ENCODE assay signal across 8 cellular contexts in the genomic region with DNA sequence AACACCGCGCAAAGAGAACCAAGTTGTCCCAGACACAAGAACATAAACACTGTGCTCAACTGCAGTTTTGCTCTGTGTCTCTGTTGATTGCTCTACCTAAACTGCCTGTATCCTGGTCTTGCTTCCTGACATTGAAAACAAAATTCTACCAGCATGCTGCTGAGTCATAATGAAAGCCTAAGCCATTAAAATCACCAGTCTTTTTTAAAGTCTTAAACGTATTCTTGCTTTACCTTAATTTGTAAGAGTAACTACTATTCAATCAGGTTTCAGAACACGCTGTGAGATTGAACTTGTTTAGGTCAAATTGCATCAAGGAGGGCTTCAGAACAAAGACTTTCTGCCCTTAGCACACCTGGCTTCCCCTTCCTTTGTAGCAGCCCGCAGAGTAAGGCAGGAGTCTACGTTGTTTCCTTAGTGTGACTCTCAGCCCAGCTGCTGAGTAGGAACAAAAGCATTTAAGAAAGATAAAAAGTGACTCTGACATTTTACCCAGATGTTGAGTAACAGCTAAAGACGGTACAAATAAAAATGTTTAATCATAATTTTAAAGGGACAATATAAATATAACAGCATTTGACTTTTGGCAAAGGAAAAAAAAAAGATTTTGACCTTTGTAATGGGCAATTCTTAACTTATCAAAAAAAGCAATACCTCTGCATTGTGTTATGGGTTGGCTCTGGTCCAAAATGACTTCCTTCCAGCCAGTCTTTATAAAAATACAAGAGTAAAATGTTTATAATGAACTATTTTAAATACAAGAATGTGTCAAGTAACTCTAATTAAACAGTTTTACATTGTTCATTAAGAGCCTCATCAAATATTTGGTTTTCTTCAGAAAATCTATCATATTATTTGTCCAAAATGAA.
DNase-seq lines count a peak whose midpoint lies in the region; ATAC-seq and TF ChIP-seq lines count a peak whose summit lies in the region.

No MANE protein-coding gene starts in this region.

- DNase-seq in EH (ENCODE audit: low read depth) (peak; percentile 48), LHCN-M2 (ENCODE audit: low read depth) (peak; percentile 62), fibroblast of gingiva (ENCODE audit: low read depth) (peak; percentile 58), NCI-H1105 treated with DMSO at 0.1 percent for 48 hours (lab: John Stamatoyannopoulos, UW) (no peak), colonic mucosa (no peak), mucosa of gallbladder (ENCODE audit: low spot score) (no peak)
- DNase-seq in activated T-helper 1 cell treated with anti-CD3 and anti-CD28 coated beads, Interleukin-12 subunit alpha, Interleukin-12 subunit beta, Interleukin-2, Interleukin-4 antibody, amounts not matched to agents 30 ng/mL and 10 ng/mL and 1 ng/mL, durations not matched to agents 14 hours and 24 hours and 36 hours (ENCODE audit: low spot score): no peak

- no peaks in the 10 kb centered on the region for H3K4me1 ChIP-seq in colonic mucosa

- no peaks in the 10 kb centered on the region for H3K36me3 ChIP-seq in colonic mucosa

- no peaks in the 10 kb centered on the region for H3K9me3 ChIP-seq in colonic mucosa

- ATAC-seq in GM21717 (IDR thresholded peaks at IDR 0.05; ENCODE audit: unreplicated experiment): peak; percentile 59

- no peaks in the 10 kb centered on the region for H3K27me3 ChIP-seq in colonic mucosa

- no peaks in the 10 kb centered on the region for H3K27me3 Mint-ChIP-seq in activated T-helper 1 cell treated with anti-CD3 and anti-CD28 coated beads, Interleukin-12 subunit alpha, Interleukin-12 subunit beta, Interleukin-2, Interleukin-4 antibody, amounts not matched to agents 30 ng/mL and 10 ng/mL and 1 ng/mL, durations not matched to agents 14 hours and 24 hours and 36 hours (ENCODE audit: insufficient read depth)

- no peak overlapping the region for H3K9ac ChIP-seq in colonic mucosa (ENCODE audit: low read depth in 2 of 2, low read length in 2 of 2)

- no peak overlapping the region for H3K4me3 Mint-ChIP-seq in activated T-helper 1 cell treated with anti-CD3 and anti-CD28 coated beads, Interleukin-12 subunit alpha, Interleukin-12 subunit beta, Interleukin-2, Interleukin-4 antibody, amounts not matched to agents 30 ng/mL and 10 ng/mL and 1 ng/mL, durations not matched to agents 14 hours and 24 hours and 36 hours

- no peak overlapping the region for H3K27ac Mint-ChIP-seq in activated T-helper 1 cell treated with anti-CD3 and anti-CD28 coated beads, Interleukin-12 subunit alpha, Interleukin-12 subunit beta, Interleukin-2, Interleukin-4 antibody, amounts not matched to agents 30 ng/mL and 10 ng/mL and 1 ng/mL, durations not matched to agents 14 hours and 24 hours and 36 hours

- no peak overlapping the region for H3K4me3 ChIP-seq in colonic mucosa

- intact Hi-C loops in colonic mucosa (cut with DNase I): no loop called here
- intact Hi-C loops in activated T-helper 1 cell treated with anti-CD3 and anti-CD28 coated beads, Interleukin-12 subunit alpha, Interleukin-12 subunit beta, Interleukin-2, Interleukin-4 antibody, amounts not matched to agents 30 ng/mL and 10 ng/mL and 1 ng/mL, durations not matched to agents 14 hours and 24 hours and 36 hours (cut with micrococcal nuclease): no loop called here

- peaks cover 4% of the 10 kb centered on the region for H3K4me1 Mint-ChIP-seq in activated T-helper 1 cell treated with anti-CD3 and anti-CD28 coated beads, Interleukin-12 subunit alpha, Interleukin-12 subunit beta, Interleukin-2, Interleukin-4 antibody, amounts not matched to agents 30 ng/mL and 10 ng/mL and 1 ng/mL, durations not matched to agents 14 hours and 24 hours and 36 hours (ENCODE audit: low read depth)

- TF ChIP-seq CTCF in colonic mucosa (IDR thresholded peaks at IDR 0.05): no peak

- no peaks in the 10 kb centered on the region for H3K36me3 Mint-ChIP-seq in activated T-helper 1 cell treated with anti-CD3 and anti-CD28 coated beads, Interleukin-12 subunit alpha, Interleukin-12 subunit beta, Interleukin-2, Interleukin-4 antibody, amounts not matched to agents 30 ng/mL and 10 ng/mL and 1 ng/mL, durations not matched to agents 14 hours and 24 hours and 36 hours (ENCODE audit: low read depth)

- H3K27ac ChIP-seq in colonic mucosa: no peak overlapping the region

- no peaks in the 10 kb centered on the region for H3K9me3 Mint-ChIP-seq in activated T-helper 1 cell treated with anti-CD3 and anti-CD28 coated beads, Interleukin-12 subunit alpha, Interleukin-12 subunit beta, Interleukin-2, Interleukin-4 antibody, amounts not matched to agents 30 ng/mL and 10 ng/mL and 1 ng/mL, durations not matched to agents 14 hours and 24 hours and 36 hours

Comparison
In these comparisons a context has a peak if more than half of its experiments do, and no peak if none do; other contexts are left out.
1. DNase-seq: peak in EH (single experiment), LHCN-M2 (single experiment) and fibroblast of gingiva (single experiment); none in NCI-H1105 treated with DMSO at 0.1 percent for 48 hours (single experiment), colonic mucosa (single experiment), mucosa of gallbladder (single experiment) and activated T-helper 1 cell treated with anti-CD3 and anti-CD28 coated beads, Interleukin-12 subunit alpha, Interleukin-12 subunit beta, Interleukin-2, Interleukin-4 antibody, amounts not matched to agents 30 ng/mL and 10 ng/mL and 1 ng/mL, durations not matched to agents 14 hours and 24 hours and 36 hours (single experiment).